Comparison of ENCODE assay signal across 26 cellular contexts in genomic region chr22:49713003-49713402, GRCh38.
"Had no signal": no experiment of that assay in that cellular context is flagged by ENCODE, and none has a peak within 500 bp of the region (broad histone marks: within the 10 kb centered on the region; RNA-seq: fewer than 3 reads in every experiment).

No MANE protein-coding gene starts in this region.

- H3K4me1 ChIP-seq: ascending aorta had no signal

- H3K27me3 ChIP-seq: ascending aorta had no signal

- DNase-seq: activated CD4-positive, alpha-beta memory T cell treated with anti-CD3 and anti-CD28 coated beads, Interleukin-2, amount 10 ng/mL, durations not matched to agents 7 days and 5 days; activated CD4-positive, alpha-beta T cell treated with anti-CD3 and anti-CD28 coated beads for 1 hour; activated CD4-positive, alpha-beta T cell treated with anti-CD3 and anti-CD28 coated beads for 48 hours; activated CD4-positive, CD25-positive, alpha-beta regulatory T cell; activated CD8-positive, alpha-beta memory T cell treated with anti-CD3 and anti-CD28 coated beads for 24 hours; activated CD8-positive, alpha-beta memory T cell treated with anti-CD3 and anti-CD28 coated beads, Interleukin-2, amount 10 ng/mL, durations not matched to agents 7 days and 5 days; activated CD8-positive, alpha-beta memory T cell treated with anti-CD3 and anti-CD28 coated beads, Interleukin-2, amount 50 U/mL, for 48 hours; activated gamma-delta T cell; activated naive CD4-positive, alpha-beta T cell treated with Interleukin-2 at 50 U/mL for 16 hours; activated naive CD8-positive, alpha-beta T cell treated with anti-CD3 and anti-CD28 coated beads, Interleukin-2, amount 10 ng/mL, durations not matched to agents 7 days and 5 days; activated T-cell treated with anti-CD3 and anti-CD28 coated beads, Interleukin-2, amount 50 U/mL, for 48 hours; amygdala; NCI-H1092 treated with DMSO at 0.1 percent for 48 hours; NCI-H1417; NCI-H187 treated with DMSO at 0.1 percent for 48 hours; NCI-H2081; NCI-H446; NCI-H510A treated with DMSO at 0.1 percent for 48 hours; NCI-H526 treated with DMSO at 0.1 percent for 48 hours; PC-9; Right ventricle myocardium superior; T1000; WERI-Rb-1 had no signal

- H3K4me2 ChIP-seq: PC-9 had no signal

- H2AFZ ChIP-seq: PC-9 had no signal

- H3K4me3 ChIP-seq: ascending aorta, cardiac muscle cell, K562, PC-9 had no signal

- H3K36me3 ChIP-seq: ascending aorta, cardiac muscle cell, WERI-Rb-1 had no signal

- H3K27ac ChIP-seq: ascending aorta, cardiac muscle cell, PC-9, WERI-Rb-1 had no signal
